Comparison of ENCODE assay signal across 39 cellular contexts in genomic region chr12:69755302-69755701, GRCh38. TPM values are rescaled to one million over a fixed set of nuclear protein-coding genes. Genes with fewer than 3 reads are reported as not detected.
"Had no signal": no experiment of that assay in that cellular context is flagged by ENCODE, and none has a peak within 500 bp of the region (broad histone marks: within the 10 kb centered on the region; RNA-seq: fewer than 3 reads in every experiment).

No MANE protein-coding gene starts in this region.

- H3K4me3 Mint-ChIP-seq: activated B cell treated with CpG ODN at 0.5 μM for 24 hours; activated CD4-positive, alpha-beta memory T cell treated with anti-CD3 and anti-CD28 coated beads for 36 hours; activated CD4-positive, alpha-beta T cell treated with anti-CD3 and anti-CD28 coated beads, Interleukin-2, amount 10 ng/mL, durations not matched to agents 24 days and 14 days; activated CD8-positive, alpha-beta T cell treated with anti-CD3 and anti-CD28 coated beads for 36 hours; activated naive CD4-positive, alpha-beta T cell treated with anti-CD3 and anti-CD28 coated beads for 36 hours; activated naive CD8-positive, alpha-beta T cell treated with anti-CD3 and anti-CD28 coated beads for 36 hours; activated T-cell treated with anti-CD3 and anti-CD28 coated beads, Interleukin-2, amount 50 U/mL, for 4 hours; activated T-cell treated with anti-CD3 and anti-CD28 coated beads, Interleukin-2, amount 50 U/mL, for 72 hours; activated T-helper 1 cell treated with anti-CD3 and anti-CD28 coated beads, Interleukin-12 subunit alpha, Interleukin-12 subunit beta, Interleukin-2, Interleukin-4 antibody, amounts not matched to agents 30 ng/mL and 10 ng/mL and 1 ng/mL, durations not matched to agents 14 hours and 24 hours and 36 hours; activated T-helper 17 cell treated with anti-CD3 and anti-CD28 coated beads, Interleukin-2, amount 50 U/mL, for 72 hours; central memory CD8-positive, alpha-beta T cell; T-helper 1 cell treated with Interleukin-12 subunit alpha and Interleukin-12 subunit beta and Interleukin-4 antibody, amounts not matched to agents 30 μg/mL and 1 μg/mL, for 36 hours; T-helper 2 cell treated with Interferon-gamma antibody and Interleukin-4, amounts not matched to agents 5 μg/mL and 100 μg/mL, for 36 hours had no signal

- H3K4me1 ChIP-seq: adrenal gland, body of pancreas, breast epithelium had no signal

- H3K9me3 ChIP-seq: body of pancreas had no signal

- H3K27me3 Mint-ChIP-seq: activated B cell treated with CpG ODN at 0.5 μM for 24 hours; activated CD4-positive, alpha-beta memory T cell treated with anti-CD3 and anti-CD28 coated beads for 36 hours; activated CD4-positive, alpha-beta T cell treated with anti-CD3 and anti-CD28 coated beads, Interleukin-2, amount 10 ng/mL, durations not matched to agents 24 days and 14 days; activated CD8-positive, alpha-beta T cell treated with anti-CD3 and anti-CD28 coated beads for 36 hours; activated naive CD8-positive, alpha-beta T cell treated with anti-CD3 and anti-CD28 coated beads for 36 hours; activated T-helper 17 cell treated with anti-CD3 and anti-CD28 coated beads, Interleukin-2, amount 50 U/mL, for 72 hours; central memory CD8-positive, alpha-beta T cell had no signal

- FAIRE-seq: astrocyte had no signal

- H3K27ac ChIP-seq: adrenal gland, body of pancreas, brain microvascular endothelial cell, breast epithelium, cardiac muscle cell, VCaP had no signal

- H3K4me3 ChIP-seq: adrenal gland, body of pancreas, breast epithelium, cardiac muscle cell had no signal

- H3K27me3 ChIP-seq: adrenal gland, body of pancreas, brain microvascular endothelial cell, breast epithelium, cardiac muscle cell had no signal

- H3K27ac Mint-ChIP-seq: activated B cell treated with CpG ODN at 0.5 μM for 24 hours; activated CD4-positive, alpha-beta memory T cell treated with anti-CD3 and anti-CD28 coated beads for 36 hours; activated CD4-positive, alpha-beta T cell treated with anti-CD3 and anti-CD28 coated beads, Interleukin-2, amount 10 ng/mL, durations not matched to agents 24 days and 14 days; activated CD8-positive, alpha-beta T cell treated with anti-CD3 and anti-CD28 coated beads for 36 hours; activated naive CD4-positive, alpha-beta T cell treated with anti-CD3 and anti-CD28 coated beads for 36 hours; activated naive CD4-positive, alpha-beta T cell treated with anti-CD3 and anti-CD28 coated beads, Interleukin-2, amount 50 U/mL, for 72 hours; activated naive CD8-positive, alpha-beta T cell treated with anti-CD3 and anti-CD28 coated beads for 36 hours; activated T-cell treated with anti-CD3 and anti-CD28 coated beads, Interleukin-2, amount 50 U/mL, for 72 hours; activated T-helper 1 cell treated with anti-CD3 and anti-CD28 coated beads, Interleukin-12 subunit alpha, Interleukin-12 subunit beta, Interleukin-2, Interleukin-4 antibody, amounts not matched to agents 30 ng/mL and 10 ng/mL and 1 ng/mL, durations not matched to agents 14 hours and 24 hours and 36 hours; activated T-helper 17 cell treated with anti-CD3 and anti-CD28 coated beads, Interleukin-2, amount 50 U/mL, for 72 hours; T-helper 1 cell treated with Interleukin-12 subunit alpha and Interleukin-12 subunit beta and Interleukin-4 antibody, amounts not matched to agents 30 μg/mL and 1 μg/mL, for 36 hours; T-helper 2 cell treated with Interferon-gamma antibody and Interleukin-4, amounts not matched to agents 5 μg/mL and 100 μg/mL, for 36 hours had no signal

- H3K36me3 ChIP-seq: adrenal gland, brain microvascular endothelial cell, breast epithelium had no signal

- DNase-seq: activated B cell treated with CpG ODN at 0.5 μM for 24 hours; activated CD4-positive, alpha-beta memory T cell treated with anti-CD3 and anti-CD28 coated beads for 36 hours; activated CD4-positive, alpha-beta T cell treated with anti-CD3 and anti-CD28 coated beads for 4 hours; activated CD4-positive, alpha-beta T cell treated with anti-CD3 and anti-CD28 coated beads, Interleukin-2, amount 10 ng/mL, durations not matched to agents 24 days and 14 days; activated CD4-positive, alpha-beta T cell treated with anti-CD3 and anti-CD28 coated beads, Interleukin-2, amount 50 U/mL, for 1 hour; activated CD4-positive, alpha-beta T cell treated with anti-CD3 and anti-CD28 coated beads, Interleukin-2, amount 50 U/mL, for 4 hours; activated CD4-positive, CD25-positive, alpha-beta regulatory T cell treated with anti-CD3 and anti-CD28 coated beads, Interleukin-2, amount 50 U/mL, for 72 hours; activated CD8-positive, alpha-beta memory T cell treated with anti-CD3 and anti-CD28 coated beads, Interleukin-2, amount 50 U/mL, for 4 hours; activated CD8-positive, alpha-beta T cell treated with anti-CD3 and anti-CD28 coated beads for 36 hours; activated effector memory CD4-positive, alpha-beta T cell treated with anti-CD3 and anti-CD28 coated beads, Interleukin-2, amount 50 U/mL, for 16 hours; activated gamma-delta T cell treated with Interleukin-2 at 50 U/mL for 16 hours; activated naive CD4-positive, alpha-beta T cell; activated naive CD4-positive, alpha-beta T cell treated with anti-CD3 and anti-CD28 coated beads for 36 hours; activated naive CD4-positive, alpha-beta T cell treated with anti-CD3 and anti-CD28 coated beads, Interleukin-2, amount 50 U/mL, for 16 hours; activated naive CD8-positive, alpha-beta T cell treated with anti-CD3 and anti-CD28 coated beads for 36 hours; activated T-cell treated with anti-CD3 and anti-CD28 coated beads for 4 hours; activated T-cell treated with anti-CD3 and anti-CD28 coated beads, Interleukin-2, amount 50 U/mL, for 1 hour; activated T-cell treated with anti-CD3 and anti-CD28 coated beads, Interleukin-2, amount 50 U/mL, for 4 hours; activated T-cell treated with anti-CD3 and anti-CD28 coated beads, Interleukin-2, amount 50 U/mL, for 72 hours; adrenal gland; amniotic stem cell; aorta; body of pancreas; brain microvascular endothelial cell; caudate nucleus; T-helper 1 cell; T-helper 2 cell; T-helper 9 cell had no signal

- H3K4me1 Mint-ChIP-seq: activated T-helper 17 cell treated with anti-CD3 and anti-CD28 coated beads, Interleukin-2, amount 50 U/mL, for 72 hours had no signal

- ATAC-seq: activated CD8-positive, alpha-beta T cell treated with anti-CD3 and anti-CD28 coated beads for 36 hours; activated naive CD4-positive, alpha-beta T cell treated with anti-CD3 and anti-CD28 coated beads, Interleukin-2, amount 50 U/mL, for 72 hours; activated T-cell treated with anti-CD3 and anti-CD28 coated beads, Interleukin-2, amount 50 U/mL, for 4 hours; activated T-cell treated with anti-CD3 and anti-CD28 coated beads, Interleukin-2, amount 50 U/mL, for 72 hours; activated T-helper 17 cell treated with anti-CD3 and anti-CD28 coated beads, Interleukin-2, amount 50 U/mL, for 72 hours; body of pancreas had no signal

RNA-seq across cellular contexts. Expression of gene BEST3, which starts 56.2 kb away (rescaled TPM):
- total RNA-seq: activated B cell treated with CpG ODN at 0.5 μM for 24 hours; activated CD4-positive, alpha-beta memory T cell treated with anti-CD3 and anti-CD28 coated beads for 36 hours; activated CD4-positive, alpha-beta T cell treated with anti-CD3 and anti-CD28 coated beads, Interleukin-2, amount 10 ng/mL, durations not matched to agents 24 days and 14 days; activated CD8-positive, alpha-beta memory T cell treated with anti-CD3 and anti-CD28 coated beads for 36 hours; activated CD8-positive, alpha-beta T cell treated with anti-CD3 and anti-CD28 coated beads for 36 hours; activated naive CD4-positive, alpha-beta T cell treated with anti-CD3 and anti-CD28 coated beads for 36 hours; activated naive CD4-positive, alpha-beta T cell treated with anti-CD3 and anti-CD28 coated beads, Interleukin-2, amount 50 U/mL, for 72 hours; activated naive CD8-positive, alpha-beta T cell treated with anti-CD3 and anti-CD28 coated beads for 36 hours; activated T-cell treated with anti-CD3 and anti-CD28 coated beads, Interleukin-2, amount 50 U/mL, for 4 hours; activated T-cell treated with anti-CD3 and anti-CD28 coated beads, Interleukin-2, amount 50 U/mL, for 72 hours; activated T-helper 1 cell treated with anti-CD3 and anti-CD28 coated beads, Interleukin-12 subunit alpha, Interleukin-12 subunit beta, Interleukin-2, Interleukin-4 antibody, amounts not matched to agents 30 ng/mL and 10 ng/mL and 1 ng/mL, durations not matched to agents 14 hours and 24 hours and 36 hours; activated T-helper 17 cell treated with anti-CD3 and anti-CD28 coated beads, Interleukin-2, amount 50 U/mL, for 72 hours; aorta; cardiac muscle cell had no signal
- polyA plus RNA-seq: aorta, cardiac muscle cell had no signal
